1 cellular context compared by ENCODE assay signal in genomic region chr4:22670953-22671352, GRCh38.
TF ChIP-seq lines count a peak whose summit lies in the region.

No MANE protein-coding gene starts in this region.

TF ChIP-seq in IMR-90, 13 proteins besides CTCF, POLR2A, EP300 and RAD21:
- TF ChIP-seq SMC3 (IDR thresholded peaks at IDR 0.05; ENCODE audit: low read depth, low read length) (no peak), BHLHE40 (IDR thresholded peaks at IDR 0.05; ENCODE audit: low read depth, low read length) (peak; percentile 35; the same call in 1 of the 2 replicates), RCOR1 (IDR thresholded peaks at IDR 0.05; ENCODE audit: insufficient replicate concordance, low read length) (no peak), MAZ (IDR thresholded peaks at IDR 0.05; ENCODE audit: borderline replicate concordance, low read depth, low read length) (no peak)
